1 cellular context compared by ENCODE assay signal in the genomic region with DNA sequence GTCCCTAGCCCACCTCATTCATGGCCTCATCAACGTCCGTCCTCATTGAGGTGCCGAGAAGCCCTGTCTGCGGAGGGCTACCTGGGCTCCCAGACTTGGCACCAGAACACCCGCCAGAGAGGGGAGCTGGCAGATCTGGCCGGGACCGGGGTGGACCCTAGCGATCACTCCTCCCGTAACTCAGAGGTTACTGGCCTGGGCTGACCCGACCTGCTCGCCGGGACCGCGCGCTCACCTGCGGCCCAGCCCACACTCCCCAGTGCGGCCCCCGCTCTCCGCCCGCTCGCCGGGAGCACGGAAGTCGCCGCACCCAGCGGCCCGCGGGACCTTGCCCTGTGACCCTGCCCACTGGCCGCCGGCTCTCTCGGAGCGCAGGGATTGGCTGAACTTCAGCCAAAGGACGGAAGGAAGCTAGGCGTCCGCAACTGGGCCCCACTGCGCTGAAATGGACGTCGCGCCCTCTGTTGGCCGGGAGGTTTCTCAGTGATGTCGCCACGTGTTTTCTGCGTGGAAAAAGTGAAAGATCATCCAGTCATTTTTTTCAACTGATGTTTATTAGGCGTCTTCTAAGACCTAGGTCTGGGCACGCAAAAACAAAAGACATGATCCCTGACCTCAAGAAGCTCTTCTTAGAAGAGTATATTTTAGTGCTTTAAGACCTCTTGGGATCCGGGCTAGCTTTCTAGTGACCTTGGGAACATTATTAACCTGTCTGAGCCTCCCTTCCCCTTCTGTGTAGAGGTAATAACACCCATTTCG.
TF ChIP-seq lines count a peak whose summit lies in the region.

A gene with protein sequence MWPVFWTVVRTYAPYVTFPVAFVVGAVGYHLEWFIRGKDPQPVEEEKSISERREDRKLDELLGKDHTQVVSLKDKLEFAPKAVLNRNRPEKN (minus strand): TSS at position 308 of the 759 bp plus-strand sequence. CDS start 3,772 bp downstream, outside the sequence.

TF ChIP-seq in HEK293, 187 proteins besides CTCF, POLR2A, EP300 and RAD21 (continued from another document):
- TF ChIP-seq, protein P1, sequence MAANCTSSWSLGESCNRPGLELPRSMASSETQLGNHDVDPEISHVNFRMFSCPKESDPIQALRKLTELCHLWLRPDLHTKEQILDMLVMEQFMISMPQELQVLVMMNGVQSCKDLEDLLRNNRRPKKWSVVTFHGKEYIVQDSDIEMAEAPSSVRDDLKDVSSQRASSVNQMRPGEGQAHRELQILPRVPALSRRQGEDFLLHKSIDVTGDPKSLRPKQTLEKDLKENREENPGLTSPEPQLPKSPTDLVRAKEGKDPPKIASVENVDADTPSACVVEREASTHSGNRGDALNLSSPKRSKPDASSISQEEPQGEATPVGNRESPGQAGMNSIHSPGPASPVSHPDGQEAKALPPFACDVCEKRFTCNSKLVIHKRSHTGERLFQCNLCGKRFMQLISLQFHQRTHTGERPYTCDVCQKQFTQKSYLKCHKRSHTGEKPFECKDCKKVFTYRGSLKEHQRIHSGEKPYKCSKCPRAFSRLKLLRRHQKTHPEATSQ (tag by site-specific recombination; IDR thresholded peaks at IDR 0.05): peak; percentile 71; the same call in 1 of the 2 replicates
- no peak for TF ChIP-seq ZNF175 (tag by site-specific recombination; IDR thresholded peaks at IDR 0.05)
- TF ChIP-seq ZBTB17 (tag by site-specific recombination; IDR thresholded peaks at IDR 0.05): peak; percentile 66
- TF ChIP-seq ZNF664 (tag by site-specific recombination; IDR thresholded peaks at IDR 0.05): no peak
- TF ChIP-seq GLIS2 (tag by site-specific recombination; IDR thresholded peaks at IDR 0.05): peak; percentile 50; the same call in 1 of the 2 replicates
- TF ChIP-seq ZNF501 (tag by site-specific recombination; IDR thresholded peaks at IDR 0.05): peak; percentile 93
- TF ChIP-seq ZEB2 (tag by site-specific recombination; IDR thresholded peaks at IDR 0.05): peak; percentile 67
- TF ChIP-seq GFI1B (tag by site-specific recombination; IDR thresholded peaks at IDR 0.05): no peak
- TF ChIP-seq, protein P2, sequence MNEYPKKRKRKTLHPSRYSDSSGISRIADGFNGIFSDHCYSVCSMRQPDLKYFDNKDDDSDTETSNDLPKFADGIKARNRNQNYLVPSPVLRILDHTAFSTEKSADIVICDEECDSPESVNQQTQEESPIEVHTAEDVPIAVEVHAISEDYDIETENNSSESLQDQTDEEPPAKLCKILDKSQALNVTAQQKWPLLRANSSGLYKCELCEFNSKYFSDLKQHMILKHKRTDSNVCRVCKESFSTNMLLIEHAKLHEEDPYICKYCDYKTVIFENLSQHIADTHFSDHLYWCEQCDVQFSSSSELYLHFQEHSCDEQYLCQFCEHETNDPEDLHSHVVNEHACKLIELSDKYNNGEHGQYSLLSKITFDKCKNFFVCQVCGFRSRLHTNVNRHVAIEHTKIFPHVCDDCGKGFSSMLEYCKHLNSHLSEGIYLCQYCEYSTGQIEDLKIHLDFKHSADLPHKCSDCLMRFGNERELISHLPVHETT (tag by site-specific recombination; IDR thresholded peaks at IDR 0.05): peak; percentile 86
- TF ChIP-seq, protein P3, sequence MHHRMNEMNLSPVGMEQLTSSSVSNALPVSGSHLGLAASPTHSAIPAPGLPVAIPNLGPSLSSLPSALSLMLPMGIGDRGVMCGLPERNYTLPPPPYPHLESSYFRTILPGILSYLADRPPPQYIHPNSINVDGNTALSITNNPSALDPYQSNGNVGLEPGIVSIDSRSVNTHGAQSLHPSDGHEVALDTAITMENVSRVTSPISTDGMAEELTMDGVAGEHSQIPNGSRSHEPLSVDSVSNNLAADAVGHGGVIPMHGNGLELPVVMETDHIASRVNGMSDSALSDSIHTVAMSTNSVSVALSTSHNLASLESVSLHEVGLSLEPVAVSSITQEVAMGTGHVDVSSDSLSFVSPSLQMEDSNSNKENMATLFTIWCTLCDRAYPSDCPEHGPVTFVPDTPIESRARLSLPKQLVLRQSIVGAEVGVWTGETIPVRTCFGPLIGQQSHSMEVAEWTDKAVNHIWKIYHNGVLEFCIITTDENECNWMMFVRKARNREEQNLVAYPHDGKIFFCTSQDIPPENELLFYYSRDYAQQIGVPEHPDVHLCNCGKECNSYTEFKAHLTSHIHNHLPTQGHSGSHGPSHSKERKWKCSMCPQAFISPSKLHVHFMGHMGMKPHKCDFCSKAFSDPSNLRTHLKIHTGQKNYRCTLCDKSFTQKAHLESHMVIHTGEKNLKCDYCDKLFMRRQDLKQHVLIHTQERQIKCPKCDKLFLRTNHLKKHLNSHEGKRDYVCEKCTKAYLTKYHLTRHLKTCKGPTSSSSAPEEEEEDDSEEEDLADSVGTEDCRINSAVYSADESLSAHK (tag by site-specific recombination; IDR thresholded peaks at IDR 0.05): 0 out of 2 replicates have a peak, but pooled peaks have one; percentile 22
- 0 out of 2 replicates have a peak, but pooled peaks have one; percentile 43 for TF ChIP-seq ZBTB48 (tag by site-specific recombination; IDR thresholded peaks at IDR 0.05)
- peak; percentile 81 for TF ChIP-seq ZFP37 (tag by site-specific recombination; IDR thresholded peaks at IDR 0.05)
- peak; percentile 93 for TF ChIP-seq BCL11B (tag by site-specific recombination; IDR thresholded peaks at IDR 0.05; ENCODE audit: low read depth)
- TF ChIP-seq ZNF274 (IDR thresholded peaks at IDR 0.05; ENCODE audit: low read length): no peak
- no peak for TF ChIP-seq ZNF274 (tag by site-specific recombination; IDR thresholded peaks at IDR 0.05; ENCODE audit: borderline replicate concordance)
- no peak for TF ChIP-seq ZNF221 (tag by site-specific recombination; IDR thresholded peaks at IDR 0.05; ENCODE audit: borderline replicate concordance)
- peak; percentile 21; the same call in 1 of the 2 replicates for TF ChIP-seq YY1 (tag by site-specific recombination; IDR thresholded peaks at IDR 0.05)
- TF ChIP-seq ZNF785 (tag by site-specific recombination; IDR thresholded peaks at IDR 0.05): 0 out of 2 replicates have a peak, but pooled peaks have one; percentile 32
- TF ChIP-seq ZNF266 (tag by site-specific recombination; IDR thresholded peaks at IDR 0.05; ENCODE audit: low read depth): no peak
- peak; percentile 64 for TF ChIP-seq ZNF629 (tag by site-specific recombination; IDR thresholded peaks at IDR 0.05)
- TF ChIP-seq, protein P4, sequence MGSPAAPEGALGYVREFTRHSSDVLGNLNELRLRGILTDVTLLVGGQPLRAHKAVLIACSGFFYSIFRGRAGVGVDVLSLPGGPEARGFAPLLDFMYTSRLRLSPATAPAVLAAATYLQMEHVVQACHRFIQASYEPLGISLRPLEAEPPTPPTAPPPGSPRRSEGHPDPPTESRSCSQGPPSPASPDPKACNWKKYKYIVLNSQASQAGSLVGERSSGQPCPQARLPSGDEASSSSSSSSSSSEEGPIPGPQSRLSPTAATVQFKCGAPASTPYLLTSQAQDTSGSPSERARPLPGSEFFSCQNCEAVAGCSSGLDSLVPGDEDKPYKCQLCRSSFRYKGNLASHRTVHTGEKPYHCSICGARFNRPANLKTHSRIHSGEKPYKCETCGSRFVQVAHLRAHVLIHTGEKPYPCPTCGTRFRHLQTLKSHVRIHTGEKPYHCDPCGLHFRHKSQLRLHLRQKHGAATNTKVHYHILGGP (tag by site-specific recombination; IDR thresholded peaks at IDR 0.05): no peak
- TF ChIP-seq ZSCAN30 (tag by site-specific recombination; IDR thresholded peaks at IDR 0.05): peak; percentile 90
- TF ChIP-seq, protein P5, sequence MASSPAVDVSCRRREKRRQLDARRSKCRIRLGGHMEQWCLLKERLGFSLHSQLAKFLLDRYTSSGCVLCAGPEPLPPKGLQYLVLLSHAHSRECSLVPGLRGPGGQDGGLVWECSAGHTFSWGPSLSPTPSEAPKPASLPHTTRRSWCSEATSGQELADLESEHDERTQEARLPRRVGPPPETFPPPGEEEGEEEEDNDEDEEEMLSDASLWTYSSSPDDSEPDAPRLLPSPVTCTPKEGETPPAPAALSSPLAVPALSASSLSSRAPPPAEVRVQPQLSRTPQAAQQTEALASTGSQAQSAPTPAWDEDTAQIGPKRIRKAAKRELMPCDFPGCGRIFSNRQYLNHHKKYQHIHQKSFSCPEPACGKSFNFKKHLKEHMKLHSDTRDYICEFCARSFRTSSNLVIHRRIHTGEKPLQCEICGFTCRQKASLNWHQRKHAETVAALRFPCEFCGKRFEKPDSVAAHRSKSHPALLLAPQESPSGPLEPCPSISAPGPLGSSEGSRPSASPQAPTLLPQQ (tag by site-specific recombination; IDR thresholded peaks at IDR 0.05): peak; percentile 96
- TF ChIP-seq ZFHX2 (tag by site-specific recombination; conservative IDR thresholded peaks at IDR 0.05): peak; percentile 84
